8 cellular contexts compared by ENCODE assay signal in genomic region chr17:42681976-42682375, GRCh38. TPM values are rescaled to one million over a fixed set of nuclear protein-coding genes. Genes with fewer than 3 reads are reported as not detected.
DNase-seq lines count a peak whose midpoint lies in the region; ATAC-seq, FAIRE-seq and TF ChIP-seq lines count a peak whose summit lies in the region.

No MANE protein-coding gene starts in this region.

- H3K36me3 Mint-ChIP-seq in CD4-positive, alpha-beta memory T cell = peaks cover 0 to 8% of the 10 kb centered on the region in 2 donors

- no peak for FAIRE-seq in D721Med (lab: Jason Lieb, UNC)

- no peak overlapping the region for H3K9ac ChIP-seq in OCI-LY1 (ENCODE audit: low read length)

- peak overlapping the region; percentile 29 to 62 for H3K4me3 ChIP-seq in CD4-positive, alpha-beta memory T cell (ENCODE audit: low read length in 2 of 2)
- H3K4me3 ChIP-seq in OCI-LY1 (ENCODE audit: low read depth, low read length, poor library complexity, severe bottlenecking) = no peak overlapping the region
- peak overlapping the region; percentile 77 for H3K4me3 ChIP-seq in ectodermal cell (ENCODE audit: insufficient read depth, low read depth, low read length)
- peak overlapping the region; percentile 66 for H3K4me3 ChIP-seq in neuron (ENCODE audit: low read length)

- peak overlapping the region; percentile 31 for H3K27ac ChIP-seq in CD4-positive, alpha-beta memory T cell (ENCODE audit: low read depth, low read length)
- H3K27ac ChIP-seq in OCI-LY1 (ENCODE audit: low read depth, low read length, poor library complexity, severe bottlenecking) (no peak overlapping the region), ectodermal cell (ENCODE audit: insufficient read depth, low read depth, low read length, poor library complexity, severe bottlenecking) (no peak overlapping the region)

- peaks cover 15 to 27% of the 10 kb centered on the region in 2 donors for H3K27me3 Mint-ChIP-seq in CD4-positive, alpha-beta memory T cell

- POLR2A ChIA-PET in CD4-positive, alpha-beta memory T cell (lab: Charles Lee; ENCODE audit: partially characterized antibody) = interaction anchor here (1.0 kb wide), 1 partner anchor 10 kb away, joined by 4 read pairs; no protein-coding TSS in a partner anchor

- H3K79me2 ChIP-seq in OCI-LY1 (ENCODE audit: insufficient read depth, low read length) = no peaks in the 10 kb centered on the region

- no peaks in the 10 kb centered on the region for H3K9me2 ChIP-seq in OCI-LY1 (ENCODE audit: low read depth, low read length)

- 23 to 31% methylated on average over 5 of the region's 5 CpGs for WGBS in ectodermal cell, 2 experiments

- no peak for DNase-seq in CD4-positive, alpha-beta memory T cell
- DNase-seq in NCI-H128 (lab: John Stamatoyannopoulos, UW; ENCODE audit: unreplicated experiment) (no peak), NCI-H2107 (lab: John Stamatoyannopoulos, UW) (no peak), D721Med (ENCODE audit: insufficient read length, low spot score) (no peak)

- no peaks in the 10 kb centered on the region for H3K9me3 ChIP-seq in CD4-positive, alpha-beta memory T cell (ENCODE audit: control insufficient read depth in 1 of 2, low read length in 2 of 2)
- H3K9me3 ChIP-seq in OCI-LY1 (ENCODE audit: low read length) = no peaks in the 10 kb centered on the region
- H3K9me3 ChIP-seq in ectodermal cell (ENCODE audit: control insufficient read depth, low read length) = no peaks in the 10 kb centered on the region
- no peaks in the 10 kb centered on the region for H3K9me3 ChIP-seq in neuron (ENCODE audit: low read length)

- no peaks in the 10 kb centered on the region for H4K20me1 ChIP-seq in OCI-LY1 (ENCODE audit: insufficient read depth, low read length)

- H2AFZ ChIP-seq in OCI-LY1 (ENCODE audit: low read length) (no peak overlapping the region), neuron (ENCODE audit: low read depth, low read length) (peak overlapping the region; percentile 34)

- H3K4me1 ChIP-seq in CD4-positive, alpha-beta memory T cell (ENCODE audit: insufficient read depth, low read length) = peaks cover 60% of the 10 kb centered on the region
- H3K4me1 ChIP-seq in OCI-LY1 (ENCODE audit: insufficient read depth, low read length, severe bottlenecking) (peaks cover 40% of the 10 kb centered on the region), ectodermal cell (ENCODE audit: control insufficient read depth, insufficient read depth, low read length) (peaks cover 28% of the 10 kb centered on the region), neuron (ENCODE audit: insufficient read depth, low read length) (peaks cover 32% of the 10 kb centered on the region)

- H3K4me1 Mint-ChIP-seq in CD4-positive, alpha-beta memory T cell = peaks cover 35 to 69% (median 50%) of the 10 kb centered on the region in 4 donors

- H3K27me3 ChIP-seq in CD4-positive, alpha-beta memory T cell (ENCODE audit: insufficient read depth, low read length) = peaks cover 12% of the 10 kb centered on the region
- H3K27me3 ChIP-seq in OCI-LY1 (ENCODE audit: insufficient read depth, low read length) = no peaks in the 10 kb centered on the region
- H3K27me3 ChIP-seq in ectodermal cell (ENCODE audit: control insufficient read depth, insufficient read depth, low read length, poor library complexity, severe bottlenecking) = peaks cover 16% of the 10 kb centered on the region
- no peaks in the 10 kb centered on the region for H3K27me3 ChIP-seq in neuron (ENCODE audit: insufficient read depth, low read length)

- 0 out of 2 replicates have a peak overlapping the region, but pooled peaks have one; percentile 3 for H3K4me2 ChIP-seq in OCI-LY1 (ENCODE audit: low read length)

- CTCF ChIA-PET in CD4-positive, alpha-beta memory T cell (lab: Charles Lee; ENCODE audit: partially characterized antibody) = no interaction called here

- ATAC-seq in HG03095 (IDR thresholded peaks at IDR 0.05; ENCODE audit: unreplicated experiment) = no peak

- peak overlapping the region in 6 of 7 donors; percentile 7 to 88 (median 76) for H3K27ac Mint-ChIP-seq in CD4-positive, alpha-beta memory T cell

- H3K4me3 Mint-ChIP-seq in CD4-positive, alpha-beta memory T cell = peak overlapping the region; percentile 78 to 85 (median 82)

- no peaks in the 10 kb centered on the region for H3F3A ChIP-seq in OCI-LY1 (ENCODE audit: insufficient read depth, low read length)

- H3K9me3 Mint-ChIP-seq in CD4-positive, alpha-beta memory T cell = peaks cover 0 to 2% (median 0%) of the 10 kb centered on the region in 8 donors

- intact Hi-C loops in CD4-positive, alpha-beta memory T cell (cut with micrococcal nuclease) = no loop called here

- TF ChIP-seq CTCF in OCI-LY1 (IDR thresholded peaks at IDR 0.05; ENCODE audit: low read length) (no peak), D721Med (IDR thresholded peaks at IDR 0.05; ENCODE audit: insufficient read depth, missing control alignments) (no peak)

- no peaks in the 10 kb centered on the region for H3K36me3 ChIP-seq in CD4-positive, alpha-beta memory T cell (ENCODE audit: insufficient read depth, low read length)
- H3K36me3 ChIP-seq in OCI-LY1 (ENCODE audit: insufficient read depth, low read length) (no peaks in the 10 kb centered on the region), ectodermal cell (ENCODE audit: control insufficient read depth, insufficient read depth, low read length) (peaks cover 10% of the 10 kb centered on the region), neuron (ENCODE audit: insufficient read depth, low read length) (peaks cover 24% of the 10 kb centered on the region)

RNA-seq across cellular contexts. Expression of gene CCR10, which starts 0.3 kb away (rescaled TPM):
- total RNA-seq in CD4-positive, alpha-beta memory T cell = under 1 TPM; 0.53 to 0.81 TPM
- 10 to 100 TPM in 1 of 2 donors, 1 to 10 TPM in 1; 9.1 to 10.7 TPM for polyA plus RNA-seq in CD4-positive, alpha-beta memory T cell
- polyA plus RNA-seq in ectodermal cell (2013, experiment 1 of 4) = 1.9 TPM
- polyA plus RNA-seq in ectodermal cell (2013, experiment 2 of 4) = 1.6 TPM
- 2.1 TPM for polyA plus RNA-seq in ectodermal cell (2013, experiment 3 of 4)
- 1.6 TPM for polyA plus RNA-seq in ectodermal cell (2013, experiment 4 of 4)

RNA-seq across cellular contexts. Expression of gene CNTNAP1, which starts 0.4 kb away (rescaled TPM):
- 1 to 10 TPM; 2.5 to 3.0 TPM for total RNA-seq in CD4-positive, alpha-beta memory T cell
- 1 to 10 TPM in 1 of 2 donors, not detected in 1; 1.2 TPM for polyA plus RNA-seq in CD4-positive, alpha-beta memory T cell
- 39.2 TPM for polyA plus RNA-seq in ectodermal cell (2013, experiment 1 of 4)
- polyA plus RNA-seq in ectodermal cell (2013, experiment 2 of 4) = 40.5 TPM
- polyA plus RNA-seq in ectodermal cell (2013, experiment 3 of 4) = 32.3 TPM
- polyA plus RNA-seq in ectodermal cell (2013, experiment 4 of 4) = 34.2 TPM

RNA-seq across cellular contexts. Expression of gene PLEKHH3, which starts 5.2 kb away (rescaled TPM):
- total RNA-seq in CD4-positive, alpha-beta memory T cell = under 1 TPM; 0.15 to 0.22 TPM
- polyA plus RNA-seq in CD4-positive, alpha-beta memory T cell = under 1 TPM; 0.16 to 0.32 TPM
- 21.4 TPM for polyA plus RNA-seq in ectodermal cell (2013, experiment 1 of 4)
- 18.9 TPM for polyA plus RNA-seq in ectodermal cell (2013, experiment 2 of 4)
- 16.7 TPM for polyA plus RNA-seq in ectodermal cell (2013, experiment 3 of 4)
- polyA plus RNA-seq in ectodermal cell (2013, experiment 4 of 4) = 16.9 TPM

RNA-seq across cellular contexts. Expression of gene TUBG2, which starts 22.9 kb away (rescaled TPM):
- 10 to 100 TPM; 18.1 to 19.1 TPM for total RNA-seq in CD4-positive, alpha-beta memory T cell
- polyA plus RNA-seq in CD4-positive, alpha-beta memory T cell = 1 to 10 TPM; 3.0 to 5.0 TPM
- 28.1 TPM for polyA plus RNA-seq in ectodermal cell (2013, experiment 1 of 4)
- 23.8 TPM for polyA plus RNA-seq in ectodermal cell (2013, experiment 2 of 4)
- 24.7 TPM for polyA plus RNA-seq in ectodermal cell (2013, experiment 3 of 4)
- polyA plus RNA-seq in ectodermal cell (2013, experiment 4 of 4) = 25.4 TPM
